Comparison of ENCODE assay signal across 19 cellular contexts in the genomic region with DNA sequence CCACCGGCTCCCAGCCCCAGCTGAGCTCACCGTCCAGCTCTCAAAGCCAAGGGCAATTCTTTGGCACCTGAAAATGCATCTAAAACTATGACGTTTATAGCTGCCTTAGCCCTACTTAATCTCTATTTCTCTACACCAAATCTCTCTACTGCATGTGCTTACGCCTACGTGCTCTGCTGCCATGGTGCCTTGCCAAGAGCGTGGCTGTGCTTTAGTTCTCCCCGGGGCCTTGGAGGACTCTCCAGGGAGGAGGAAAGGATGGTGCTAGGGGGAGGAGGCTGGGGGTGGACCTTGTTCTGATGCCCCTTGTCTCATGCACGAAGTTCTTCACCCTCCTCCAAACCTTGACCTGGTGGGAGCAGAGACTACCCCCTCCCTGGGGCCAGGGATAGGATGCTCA. TPM values are rescaled to one million over a fixed set of nuclear protein-coding genes. Genes with fewer than 3 reads are reported as not detected.
DNase-seq lines count a peak whose midpoint lies in the region; FAIRE-seq and TF ChIP-seq lines count a peak whose summit lies in the region.
"Had no signal": no experiment of that assay in that cellular context is flagged by ENCODE, and none has a peak within 500 bp of the region (broad histone marks: within the 10 kb centered on the region; RNA-seq: fewer than 3 reads in every experiment).

No MANE protein-coding gene starts in this region.

- no peaks in the 10 kb centered on the region for H4K20me1 ChIP-seq in osteoblast (ENCODE audit: insufficient read depth, low read length)

- H3K4me2 ChIP-seq in osteoblast (ENCODE audit: insufficient read depth, low read length) = no peak overlapping the region

- DNase-seq in CD14-positive monocyte (ENCODE audit: low spot score) (no peak), kidney (peak; percentile 46), osteoblast (ENCODE audit: insufficient read length, low spot score, missing footprints) (peak; percentile 90), HCEC 1CT (no peak), GF-D8 (lab: John Stamatoyannopoulos, UW) (no peak)
- DNase-seq in stimulated activated naive CD4-positive, alpha-beta T cell treated with Interleukin-2 at 50 U/mL for 16 hours (lab: John Stamatoyannopoulos, UW) = no peak
- DNase-seq: ACHN, DMS79 treated with DMSO at 0.1 percent for 48 hours, KBM-7, NCI-H146, NCI-H2081 treated with DMSO at 0.1 percent for 48 hours, NCI-H2227 treated with DMSO at 0.1 percent for 48 hours, NCI-H524 had no signal

- H3K4me3 Mint-ChIP-seq in CD14-positive monocyte = no peak overlapping the region
- H3K4me3 Mint-ChIP-seq: B cell had no signal

- intact Hi-C loops in CD14-positive monocyte (cut with micrococcal nuclease) = no loop called here
- intact Hi-C loops in kidney (cut with DNase I) = no loop called here

- no peaks in the 10 kb centered on the region for H3K79me2 ChIP-seq in osteoblast (ENCODE audit: insufficient read depth, low read length)

- peak overlapping the region in 4 of 7 donors; percentile 2 to 100 (median 98) for H3K27ac Mint-ChIP-seq in CD14-positive monocyte

- no peaks in the 10 kb centered on the region for H3K4me1 ChIP-seq in kidney (ENCODE audit: control insufficient read depth in 1 of 2, insufficient read depth in 1 of 2, low read depth in 1 of 2, low read length in 2 of 2)
- peaks cover 11% of the 10 kb centered on the region for H3K4me1 ChIP-seq in osteoblast (ENCODE audit: insufficient read depth, low read length)

- H3K27me3 ChIP-seq in osteoblast (ENCODE audit: insufficient read depth, low read length) = no peaks in the 10 kb centered on the region
- H3K27me3 ChIP-seq: Peyer's patch had no signal

- no peak overlapping the region for H3K4me3 ChIP-seq in kidney (ENCODE audit: low read length in 2 of 2)
- no peak overlapping the region for H3K4me3 ChIP-seq in osteoblast (ENCODE audit: insufficient read depth, low read length)
- H3K4me3 ChIP-seq: GM12878, HAP-1, Peyer's patch had no signal

- TF ChIP-seq CTCF in CD14-positive monocyte (IDR thresholded peaks at IDR 0.05) (no peak), kidney (IDR thresholded peaks at IDR 0.05; ENCODE audit: borderline replicate concordance, extremely low read depth, insufficient read depth) (no peak), osteoblast (IDR thresholded peaks at IDR 0.05; ENCODE audit: extremely low read depth, low read depth, low read length) (no peak)

- no peaks in the 10 kb centered on the region for H3K36me3 ChIP-seq in KOPT-K1 (ENCODE audit: insufficient read depth, low read length)
- no peaks in the 10 kb centered on the region for H3K36me3 ChIP-seq in kidney (ENCODE audit: control insufficient read depth in 1 of 2, insufficient read depth in 2 of 2, low read length in 2 of 2)
- peaks cover 3% of the 10 kb centered on the region for H3K36me3 ChIP-seq in osteoblast (ENCODE audit: insufficient read depth, low read length)
- H3K36me3 ChIP-seq: HAP-1 had no signal

- H3K36me3 Mint-ChIP-seq in CD14-positive monocyte = peaks cover 19 to 29% of the 10 kb centered on the region in 2 donors

- H3K4me1 Mint-ChIP-seq in CD14-positive monocyte = peaks cover 55% of the 10 kb centered on the region

- peak overlapping the region; percentile 100 for H3K27ac ChIP-seq in KOPT-K1 (ENCODE audit: low read depth, low read length, poor library complexity, severe bottlenecking)
- no peak overlapping the region for H3K27ac ChIP-seq in kidney (ENCODE audit: low read depth in 2 of 2, low read length in 2 of 2)
- no peak overlapping the region for H3K27ac ChIP-seq in osteoblast (ENCODE audit: low read depth, low read length)

- no peaks in the 10 kb centered on the region for H3K9me3 Mint-ChIP-seq in CD14-positive monocyte

- H3K9ac ChIP-seq in kidney (ENCODE audit: low read length in 2 of 2) = no peak overlapping the region

- FAIRE-seq in kidney (lab: Jason Lieb, UNC) = no peak
- FAIRE-seq: GM12878, GM18507 had no signal

- peaks cover 0 to 1% (median 0%) of the 10 kb centered on the region in 3 donors for H3K27me3 Mint-ChIP-seq in CD14-positive monocyte (ENCODE audit: low read depth in 3 of 3)
- H3K27me3 Mint-ChIP-seq: B cell had no signal

- H3K9me3 ChIP-seq in KOPT-K1 (ENCODE audit: insufficient read depth, low read length, poor library complexity, severe bottlenecking) = no peaks in the 10 kb centered on the region
- H3K9me3 ChIP-seq in kidney (ENCODE audit: control insufficient read depth in 1 of 2, low read length in 2 of 2) = no peaks in the 10 kb centered on the region
- no peaks in the 10 kb centered on the region for H3K9me3 ChIP-seq in osteoblast (ENCODE audit: low read depth, low read length)
- H3K9me3 ChIP-seq: Peyer's patch had no signal

- H2AFZ ChIP-seq in osteoblast (ENCODE audit: low read length) = no peak overlapping the region

RNA-seq across cellular contexts. Expression of a gene that starts 9.0 kb away (rescaled TPM):
- polyA plus RNA-seq in CD14-positive monocyte (100 to 1,000 TPM; 391 to 423 TPM), kidney (ENCODE audit: insufficient read depth, low read depth, low replicate concordance) (10.6 TPM)
- total RNA-seq in kidney (12.5 TPM), osteoblast (16.3 and 21.2 TPM in 2 replicates)

Comparison
In these comparisons a context has a peak if more than half of its experiments do, and no peak if none do; other contexts are left out.
1. DNase-seq: peak in kidney (single experiment) and osteoblast (single experiment); none in CD14-positive monocyte (single experiment), HCEC 1CT (single experiment), stimulated activated naive CD4-positive, alpha-beta T cell treated with Interleukin-2 at 50 U/mL for 16 hours (single experiment) and GF-D8 (single experiment).